13 cellular contexts compared by ENCODE assay signal in the genomic region with DNA sequence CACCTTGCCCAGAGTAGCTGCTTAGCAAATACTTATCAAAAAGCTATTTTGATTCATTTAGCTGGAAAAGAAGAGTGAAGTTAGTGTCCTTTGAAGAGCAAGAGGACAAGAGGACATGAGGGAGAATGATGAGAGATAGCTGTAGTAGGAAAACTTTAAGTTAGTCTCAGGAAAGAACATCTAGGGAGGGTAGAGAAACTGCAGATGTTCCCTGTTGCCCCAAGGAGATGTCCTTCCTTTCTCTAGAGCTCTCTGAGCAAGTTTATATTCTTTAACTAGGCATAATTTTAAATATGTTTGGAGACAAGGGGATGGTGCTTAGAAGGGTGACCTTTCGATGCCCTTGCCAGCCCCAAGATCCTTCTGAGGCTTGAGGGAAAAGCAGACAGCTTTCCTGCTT.
"Had no signal": no experiment of that assay in that cellular context is flagged by ENCODE, and none has a peak within 500 bp of the region (broad histone marks: within the 10 kb centered on the region; RNA-seq: fewer than 3 reads in every experiment).

No MANE protein-coding gene starts in this region.

- H3K4me3 Mint-ChIP-seq: activated naive CD4-positive, alpha-beta T cell treated with anti-CD3 and anti-CD28 coated beads for 36 hours; activated T-helper 17 cell treated with anti-CD3 and anti-CD28 coated beads, Interleukin-2, amount 50 U/mL, for 72 hours; natural killer cell had no signal

- H3K4me1 ChIP-seq: adrenal gland, foreskin keratinocyte had no signal

- H3K27me3 ChIP-seq: adrenal gland, esophagus muscularis mucosa, foreskin keratinocyte, thyroid gland had no signal

- FAIRE-seq: TTC549 had no signal

- H3K27me3 Mint-ChIP-seq: activated T-helper 17 cell treated with anti-CD3 and anti-CD28 coated beads, Interleukin-2, amount 50 U/mL, for 72 hours had no signal

- H3K36me3 Mint-ChIP-seq: natural killer cell had no signal

- H3K27ac Mint-ChIP-seq: activated naive CD4-positive, alpha-beta T cell treated with anti-CD3 and anti-CD28 coated beads for 36 hours; activated T-helper 17 cell treated with anti-CD3 and anti-CD28 coated beads, Interleukin-2, amount 50 U/mL, for 72 hours; natural killer cell had no signal

- H3K4me3 ChIP-seq: adrenal gland, esophagus muscularis mucosa, lung, thyroid gland had no signal

- H3K4me1 Mint-ChIP-seq: activated T-helper 17 cell treated with anti-CD3 and anti-CD28 coated beads, Interleukin-2, amount 50 U/mL, for 72 hours; natural killer cell had no signal

- H3K27ac ChIP-seq: foreskin keratinocyte, thyroid gland had no signal

- H3K9me3 ChIP-seq: adrenal gland, esophagus muscularis mucosa, thyroid gland had no signal

- DNase-seq: activated CD4-positive, alpha-beta T cell treated with anti-CD3 and anti-CD28 coated beads, Interleukin-2, amount 50 U/mL, for 1 hour; activated naive CD4-positive, alpha-beta T cell treated with anti-CD3 and anti-CD28 coated beads for 36 hours; activated T-cell treated with anti-CD3 and anti-CD28 coated beads for 4 hours; cerebellar nuclear complex; foreskin keratinocyte; natural killer cell; T-helper 2 cell; thyroid gland had no signal

- H3K36me3 ChIP-seq: adrenal gland, esophagus muscularis mucosa, thyroid gland had no signal
